Comparison of ENCODE assay signal across 21 cellular contexts in genomic region chr3:23492057-23492456, GRCh38.
A peak's percentile ranks its signal among the peaks of the same experiment; 100 is the strongest.
DNase-seq lines count a peak whose midpoint lies in the region; ATAC-seq, FAIRE-seq and TF ChIP-seq lines count a peak whose summit lies in the region.
"Had no signal": no experiment of that assay in that cellular context is flagged by ENCODE, and none has a peak within 500 bp of the region (broad histone marks: within the 10 kb centered on the region; RNA-seq: fewer than 3 reads in every experiment).

No MANE protein-coding gene starts in this region.

- intact Hi-C loops in mucosa of descending colon (cut with DNase I, micrococcal nuclease): no loop called here

- POLR2A ChIA-PET in A549 (lab: Yijun Ruan, JAX): no interaction called here

- no peaks in the 10 kb centered on the region for H3K27me3 Mint-ChIP-seq in stimulated activated memory B cell treated with anti-CD40 and anti-IgM and Interleukin-4, amounts not matched to agents 10 μg/mL and 1 μg/mL and 100 μg/mL, for 72 hours
- H3K27me3 Mint-ChIP-seq: CD4-positive, CD25-positive, alpha-beta regulatory T cell had no signal

- H3K4me1 Mint-ChIP-seq in stimulated activated memory B cell treated with anti-CD40 and anti-IgM and Interleukin-4, amounts not matched to agents 10 μg/mL and 1 μg/mL and 100 μg/mL, for 72 hours: peaks cover 31% of the 10 kb centered on the region

- no peaks in the 10 kb centered on the region for H3K9me3 Mint-ChIP-seq in stimulated activated memory B cell treated with anti-CD40 and anti-IgM and Interleukin-4, amounts not matched to agents 10 μg/mL and 1 μg/mL and 100 μg/mL, for 72 hours
- H3K9me3 Mint-ChIP-seq: CD8-positive, alpha-beta T cell; H9 had no signal

- no peak overlapping the region for H3K27ac ChIP-seq in A549
- peak overlapping the region; percentile 54; the same call in 1 of the 2 replicates for H3K27ac ChIP-seq in VCaP
- H3K27ac ChIP-seq: BLaER1, C4-2B, GM23248 had no signal

- no peak overlapping the region for H3K4me3 Mint-ChIP-seq in stimulated activated memory B cell treated with anti-CD40 and anti-IgM and Interleukin-4, amounts not matched to agents 10 μg/mL and 1 μg/mL and 100 μg/mL, for 72 hours
- H3K4me3 Mint-ChIP-seq: CD4-positive, CD25-positive, alpha-beta regulatory T cell; CD8-positive, alpha-beta T cell; H9 had no signal

- H3K36me3 Mint-ChIP-seq in stimulated activated memory B cell treated with anti-CD40 and anti-IgM and Interleukin-4, amounts not matched to agents 10 μg/mL and 1 μg/mL and 100 μg/mL, for 72 hours: peaks cover 2% of the 10 kb centered on the region
- H3K36me3 Mint-ChIP-seq: CD4-positive, CD25-positive, alpha-beta regulatory T cell; CD8-positive, alpha-beta T cell had no signal

- H3K4me1 ChIP-seq in A549 (peaks cover 42% of the 10 kb centered on the region), mucosa of descending colon (ENCODE audit: low read depth) (no peaks in the 10 kb centered on the region)
- H3K4me1 ChIP-seq: BLaER1, Caco-2 had no signal

- TF ChIP-seq RAD21 in A549 (conservative IDR thresholded peaks at IDR 0.05 in 1 of 2, IDR thresholded peaks at IDR 0.05 in 1 of 2): no peak

- TF ChIP-seq POLR2A in A549 (IDR thresholded peaks at IDR 0.05; ENCODE audit: low read length): no peak

- H3K27ac Mint-ChIP-seq in stimulated activated memory B cell treated with anti-CD40 and anti-IgM and Interleukin-4, amounts not matched to agents 10 μg/mL and 1 μg/mL and 100 μg/mL, for 72 hours: no peak overlapping the region
- H3K27ac Mint-ChIP-seq: CD4-positive, CD25-positive, alpha-beta regulatory T cell; CD8-positive, alpha-beta T cell had no signal

- H3K9me3 ChIP-seq in A549: no peaks in the 10 kb centered on the region
- H3K9me3 ChIP-seq in mucosa of descending colon: no peaks in the 10 kb centered on the region
- H3K9me3 ChIP-seq: Caco-2 had no signal

- CTCF ChIA-PET in A549 (lab: Yijun Ruan, JAX): interaction anchor here (1.1 kb wide), 1 partner anchor 32 kb away, joined by 4 read pairs; no protein-coding TSS in a partner anchor

- no peak for DNase-seq in A549 (ENCODE audit: low read depth in 1 of 2, low spot score in 1 of 2)
- DNase-seq in G401 (ENCODE audit: low spot score): peak; percentile 9
- DNase-seq in mucosa of descending colon: no peak
- DNase-seq in GM13977 (ENCODE audit: low spot score): no peak
- DNase-seq in SK-N-DZ (ENCODE audit: low spot score): no peak
- DNase-seq: 8988T; Caco-2; CD4-positive, CD25-positive, alpha-beta regulatory T cell; CD8-positive, alpha-beta T cell; DMS79; EL; GF-D8; GM23248; H9 had no signal

- H3K4me3 ChIP-seq in A549 (no peak overlapping the region), mucosa of descending colon (no peak overlapping the region)
- H3K4me3 ChIP-seq: BLaER1, GM23248 had no signal

- in situ Hi-C loops in G401 (cut with HindIII; ENCODE audit: low sequenced_read_pairs): no loop called here
- in situ Hi-C loops in GM13977 (cut with MboI; ENCODE audit: low pct_unique_long_range_greater_than_20kb, low sequenced_read_pairs, unreplicated experiment): no loop called here

- TF ChIP-seq CTCF in A549 (IDR thresholded peaks at IDR 0.05) (no peak), VCaP (conservative IDR thresholded peaks at IDR 0.05) (no peak), mucosa of descending colon (IDR thresholded peaks at IDR 0.05) (no peak), GM13977 (IDR thresholded peaks at IDR 0.05; ENCODE audit: extremely low read depth, insufficient read depth, missing control alignments) (no peak)

- FAIRE-seq in A549 (lab: Jason Lieb, UNC): peak; percentile 13
- FAIRE-seq: GM12892, H1 had no signal

- H3K4me2 ChIP-seq in A549: no peak overlapping the region
- H3K4me2 ChIP-seq: BLaER1 had no signal

- no peak for ATAC-seq in A549
- ATAC-seq in mucosa of descending colon: peak; percentile 47
- ATAC-seq in stimulated activated memory B cell treated with anti-CD40 and anti-IgM and Interleukin-4, amounts not matched to agents 10 μg/mL and 1 μg/mL and 100 μg/mL, for 72 hours: no peak
- ATAC-seq: CD8-positive, alpha-beta T cell; HCT116 had no signal

- TF ChIP-seq EP300 in A549 (IDR thresholded peaks at IDR 0.05): no peak

- no peaks in the 10 kb centered on the region for H3K36me3 ChIP-seq in mucosa of descending colon (ENCODE audit: low read depth)

TF ChIP-seq in A549, 52 proteins besides CTCF, POLR2A, EP300 and RAD21:
- TF ChIP-seq, protein P1, sequence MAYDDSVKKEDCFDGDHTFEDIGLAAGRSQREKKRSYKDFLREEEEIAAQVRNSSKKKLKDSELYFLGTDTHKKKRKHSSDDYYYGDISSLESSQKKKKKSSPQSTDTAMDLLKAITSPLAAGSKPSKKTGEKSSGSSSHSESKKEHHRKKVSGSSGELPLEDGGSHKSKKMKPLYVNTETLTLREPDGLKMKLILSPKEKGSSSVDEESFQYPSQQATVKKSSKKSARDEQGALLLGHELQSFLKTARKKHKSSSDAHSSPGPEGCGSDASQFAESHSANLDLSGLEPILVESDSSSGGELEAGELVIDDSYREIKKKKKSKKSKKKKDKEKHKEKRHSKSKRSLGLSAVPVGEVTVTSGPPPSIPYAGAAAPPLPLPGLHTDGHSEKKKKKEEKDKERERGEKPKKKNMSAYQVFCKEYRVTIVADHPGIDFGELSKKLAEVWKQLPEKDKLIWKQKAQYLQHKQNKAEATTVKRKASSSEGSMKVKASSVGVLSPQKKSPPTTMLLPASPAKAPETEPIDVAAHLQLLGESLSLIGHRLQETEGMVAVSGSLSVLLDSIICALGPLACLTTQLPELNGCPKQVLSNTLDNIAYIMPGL (CRISPR knock-in tag; IDR thresholded peaks at IDR 0.05; ENCODE audit: borderline replicate concordance): no peak
- no peak for TF ChIP-seq JUN (IDR thresholded peaks at IDR 0.05)
- no peak for TF ChIP-seq TFCP2L1 (CRISPR knock-in tag; IDR thresholded peaks at IDR 0.05)
- TF ChIP-seq EHF (CRISPR knock-in tag; IDR thresholded peaks at IDR 0.05): no peak
- no peak for TF ChIP-seq ELK1 (IDR thresholded peaks at IDR 0.05; ENCODE audit: low read depth, low read length)
- TF ChIP-seq PHF8 (IDR thresholded peaks at IDR 0.05; ENCODE audit: borderline replicate concordance, low read depth): no peak
- TF ChIP-seq CHD4 (IDR thresholded peaks at IDR 0.05; ENCODE audit: borderline replicate concordance): no peak
TF ChIP-seq in A549: peak in this region for 0.
